Comparison of ENCODE assay signal across 10 cellular contexts in the genomic region with DNA sequence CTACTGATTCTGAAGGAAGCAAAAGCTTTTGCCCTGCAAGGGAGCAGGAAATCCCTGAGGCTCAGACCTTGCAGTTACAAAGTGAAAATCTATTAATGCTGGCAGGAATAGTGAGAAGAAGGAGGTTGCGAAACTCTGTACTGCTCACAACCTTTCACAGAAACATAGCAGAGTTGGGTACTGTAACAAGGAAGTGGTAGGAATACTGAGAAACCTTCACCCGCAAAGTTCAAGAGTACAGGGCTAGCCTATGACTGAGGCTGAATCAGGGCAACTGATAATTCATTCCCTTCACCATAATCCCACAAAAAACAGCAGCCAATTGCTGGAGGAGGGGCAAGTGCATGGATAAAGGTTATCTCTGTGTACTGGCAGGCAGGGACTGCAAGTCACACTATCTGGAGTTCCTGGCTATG. TPM values are rescaled to one million over a fixed set of nuclear protein-coding genes. Genes with fewer than 3 reads are reported as not detected.
A peak's percentile ranks its signal among the peaks of the same experiment; 100 is the strongest.
DNase-seq lines count a peak whose midpoint lies in the region; ATAC-seq lines count a peak whose summit lies in the region.
"Had no signal": no experiment of that assay in that cellular context is flagged by ENCODE, and none has a peak within 500 bp of the region (broad histone marks: within the 10 kb centered on the region; RNA-seq: fewer than 3 reads in every experiment).

No MANE protein-coding gene starts in this region.

- DNase-seq in SK-N-MC (ENCODE audit: low read depth, low spot score): peak; percentile 87
- DNase-seq in natural killer cell treated with Interleukin-12 subunit alpha and Interleukin-12 subunit beta and Interleukin-15 and Interleukin-18, amount 100 ng/mL, for 72 hours (ENCODE audit: low spot score): no peak
- no peak for DNase-seq in NK-92 (lab: John Stamatoyannopoulos, UW; ENCODE audit: unreplicated experiment)
- no peak for DNase-seq in NCI-H1105 treated with DMSO at 0.1 percent for 48 hours (lab: John Stamatoyannopoulos, UW)
- DNase-seq in activated CD4-positive, alpha-beta T cell treated with anti-CD3 and anti-CD28 coated beads for 4 hours: no peak
- DNase-seq in activated CD4-positive, alpha-beta T cell treated with anti-CD3 and anti-CD28 coated beads for 36 hours: no peak
- DNase-seq: left cardiac atrium had no signal

- H3K27me3 Mint-ChIP-seq in natural killer cell treated with Interleukin-12 subunit alpha and Interleukin-12 subunit beta and Interleukin-15 and Interleukin-18, amount 100 ng/mL, for 72 hours: no peaks in the 10 kb centered on the region
- H3K27me3 Mint-ChIP-seq in activated CD4-positive, alpha-beta T cell treated with anti-CD3 and anti-CD28 coated beads for 36 hours: peaks cover 9% of the 10 kb centered on the region

- peaks cover 0 to 10% of the 10 kb centered on the region in 2 donors for H3K4me1 Mint-ChIP-seq in natural killer cell treated with Interleukin-12 subunit alpha and Interleukin-12 subunit beta and Interleukin-15 and Interleukin-18, amount 100 ng/mL, for 72 hours (ENCODE audit: low read depth in 2 of 2)
- H3K4me1 Mint-ChIP-seq in activated CD4-positive, alpha-beta T cell treated with anti-CD3 and anti-CD28 coated beads for 36 hours: no peaks in the 10 kb centered on the region

- ATAC-seq in GM19043 (IDR thresholded peaks at IDR 0.05; ENCODE audit: low read depth, unreplicated experiment): peak; percentile 94
- peak; percentile 92 for ATAC-seq in HG03045 (IDR thresholded peaks at IDR 0.05; ENCODE audit: unreplicated experiment)
- ATAC-seq in natural killer cell treated with Interleukin-12 subunit alpha and Interleukin-12 subunit beta and Interleukin-15 and Interleukin-18, amount 100 ng/mL, for 72 hours: peak; percentile 91 to 92
- no peak for ATAC-seq in activated CD4-positive, alpha-beta T cell treated with anti-CD3 and anti-CD28 coated beads for 36 hours

- no peaks in the 10 kb centered on the region for H3K36me3 ChIP-seq in SK-N-MC (ENCODE audit: insufficient read depth, low read length)

- H3K27ac ChIP-seq in SK-N-MC: peak overlapping the region; percentile 12
- H3K27ac ChIP-seq: HL-60 had no signal

- CTCF ChIA-PET in activated CD4-positive, alpha-beta T cell treated with anti-CD3 and anti-CD28 coated beads for 36 hours (lab: Charles Lee): interaction anchor here (1.0 kb wide), 1 partner anchor 19 kb away, joined by 3 read pairs; no protein-coding TSS in a partner anchor

- H3K9me3 ChIP-seq in SK-N-MC (ENCODE audit: low read depth, low read length): no peaks in the 10 kb centered on the region

- intact Hi-C loops in activated CD4-positive, alpha-beta T cell treated with anti-CD3 and anti-CD28 coated beads for 36 hours (cut with DNase I, micrococcal nuclease): no loop called here

- H3K4me3 Mint-ChIP-seq in natural killer cell treated with Interleukin-12 subunit alpha and Interleukin-12 subunit beta and Interleukin-15 and Interleukin-18, amount 100 ng/mL, for 72 hours: peak overlapping the region; percentile 49
- no peak overlapping the region for H3K4me3 Mint-ChIP-seq in activated CD4-positive, alpha-beta T cell treated with anti-CD3 and anti-CD28 coated beads for 36 hours

- H3K9ac ChIP-seq in SK-N-MC (ENCODE audit: insufficient read length): no peak overlapping the region

- peaks cover 6% of the 10 kb centered on the region for H3K9me3 Mint-ChIP-seq in natural killer cell treated with Interleukin-12 subunit alpha and Interleukin-12 subunit beta and Interleukin-15 and Interleukin-18, amount 100 ng/mL, for 72 hours
- no peaks in the 10 kb centered on the region for H3K9me3 Mint-ChIP-seq in activated CD4-positive, alpha-beta T cell treated with anti-CD3 and anti-CD28 coated beads for 36 hours (ENCODE audit: low read depth)

- H3K36me3 Mint-ChIP-seq in natural killer cell treated with Interleukin-12 subunit alpha and Interleukin-12 subunit beta and Interleukin-15 and Interleukin-18, amount 100 ng/mL, for 72 hours: no peaks in the 10 kb centered on the region
- H3K36me3 Mint-ChIP-seq in activated CD4-positive, alpha-beta T cell treated with anti-CD3 and anti-CD28 coated beads for 36 hours (ENCODE audit: low read depth): no peaks in the 10 kb centered on the region

- POLR2A ChIA-PET in activated CD4-positive, alpha-beta T cell treated with anti-CD3 and anti-CD28 coated beads for 36 hours (lab: Charles Lee): no interaction called here

- peak overlapping the region; percentile 11 for H3K4me3 ChIP-seq in SK-N-MC

- peak overlapping the region; percentile 53 to 65 for H3K27ac Mint-ChIP-seq in natural killer cell treated with Interleukin-12 subunit alpha and Interleukin-12 subunit beta and Interleukin-15 and Interleukin-18, amount 100 ng/mL, for 72 hours
- no peak overlapping the region for H3K27ac Mint-ChIP-seq in activated CD4-positive, alpha-beta T cell treated with anti-CD3 and anti-CD28 coated beads for 36 hours

RNA-seq across cellular contexts. Expression of a gene that starts 23.9 kb away (rescaled TPM):
- 1 to 10 TPM; 5.6 to 6.1 TPM for total RNA-seq in natural killer cell treated with Interleukin-12 subunit alpha and Interleukin-12 subunit beta and Interleukin-15 and Interleukin-18, amount 100 ng/mL, for 72 hours
- 1 to 10 TPM; 4.0 to 4.2 TPM for total RNA-seq in activated CD4-positive, alpha-beta T cell treated with anti-CD3 and anti-CD28 coated beads for 36 hours
